Comparison of ENCODE assay signal across 13 cellular contexts in genomic region chr12:60269611-60270269, GRCh38.
DNase-seq lines count a peak whose midpoint lies in the region; ATAC-seq and TF ChIP-seq lines count a peak whose summit lies in the region.
"Had no signal": no experiment of that assay in that cellular context is flagged by ENCODE, and none has a peak within 500 bp of the region (broad histone marks: within the 10 kb centered on the region; RNA-seq: fewer than 3 reads in every experiment).

No MANE protein-coding gene starts in this region.

- DNase-seq in Right ventricle myocardium superior = peak; percentile 14
- DNase-seq in left cardiac atrium = no peak
- DNase-seq in spleen = peak; percentile 68
- DNase-seq in aorta = peak in 1 of 2 donors; percentile 68
- DNase-seq in NCI-H345 treated with DMSO at 0.1 percent for 48 hours (lab: John Stamatoyannopoulos, UW; ENCODE audit: unreplicated experiment) = no peak
- no peak for DNase-seq in body of pancreas
- DNase-seq: 8988T; AML-193; CD4-positive, CD25-positive, alpha-beta regulatory T cell; H9 had no signal

- no peak for TF ChIP-seq EP300 in gastroesophageal sphincter (IDR thresholded peaks at IDR 0.05)

- ATAC-seq in Right ventricle myocardium superior (ENCODE audit: poor library complexity) (no peak), left cardiac atrium (no peak), gastroesophageal sphincter (peak; percentile 10), aorta (ENCODE audit: low FRiP score) (peak; percentile 46), body of pancreas (no peak)
- ATAC-seq: GM23338 had no signal

- H3K27ac ChIP-seq in gastroesophageal sphincter = no peak overlapping the region
- H3K27ac ChIP-seq in spleen = no peak overlapping the region
- no peak overlapping the region for H3K27ac ChIP-seq in aorta (ENCODE audit: low read depth in 1 of 2, low read length in 2 of 2)
- no peak overlapping the region for H3K27ac ChIP-seq in body of pancreas
- H3K27ac ChIP-seq: BLaER1 had no signal

- intact Hi-C loops in Right ventricle myocardium superior (cut with DNase I) = no loop called here
- intact Hi-C loops in left cardiac atrium (cut with DNase I) = no loop called here
- intact Hi-C loops in spleen (cut with DNase I; ENCODE audit: low total_unique reads) = no loop called here
- intact Hi-C loops in aorta (cut with DNase I) = no loop called here
- intact Hi-C loops in body of pancreas (cut with DNase I) = no loop called here

- H3K27me3 ChIP-seq in gastroesophageal sphincter = no peaks in the 10 kb centered on the region
- H3K27me3 ChIP-seq in spleen (replicated peaks in 1 of 7) = no peaks in the 10 kb centered on the region
- no peaks in the 10 kb centered on the region for H3K27me3 ChIP-seq in aorta (ENCODE audit: control insufficient read depth in 1 of 2, insufficient read depth in 2 of 2, low read length in 1 of 2)
- no peaks in the 10 kb centered on the region for H3K27me3 ChIP-seq in body of pancreas
- H3K27me3 ChIP-seq: BLaER1 had no signal

- TF ChIP-seq CTCF in gastroesophageal sphincter (IDR thresholded peaks at IDR 0.05) = no peak
- no peak for TF ChIP-seq CTCF in spleen (IDR thresholded peaks at IDR 0.05 in 8 of 11, conservative IDR thresholded peaks at IDR 0.05 in 3 of 11)
- no peak for TF ChIP-seq CTCF in body of pancreas (IDR thresholded peaks at IDR 0.05)

- H3K4me1 ChIP-seq in gastroesophageal sphincter (no peaks in the 10 kb centered on the region), spleen (no peaks in the 10 kb centered on the region), aorta (ENCODE audit: control insufficient read depth in 1 of 2, insufficient read depth in 2 of 2, low read length in 2 of 2) (no peaks in the 10 kb centered on the region), body of pancreas (no peaks in the 10 kb centered on the region)
- H3K4me1 ChIP-seq: BLaER1 had no signal

- H3K4me3 ChIP-seq in gastroesophageal sphincter (no peak overlapping the region), spleen (no peak overlapping the region), aorta (ENCODE audit: low read length in 2 of 2) (no peak overlapping the region), body of pancreas (no peak overlapping the region)
- H3K4me3 ChIP-seq: BLaER1, GM23338 had no signal

- WGBS in gastroesophageal sphincter (ENCODE audit: low coverage in 1 of 2), 2 donors = 89 to 93% methylated on average over 3 to 6 of the region's 66 CpGs
- WGBS in spleen, 5 donors = 94 to 98% (median 96%) methylated on average over 31 to 66 of the region's 66 CpGs
- WGBS in aorta, 2 donors = 96 to 97% methylated on average over 57 to 66 of the region's 66 CpGs
- WGBS in body of pancreas, 2 donors = 97% methylated on average over 30 to 64 of the region's 66 CpGs

- H3K36me3 ChIP-seq in gastroesophageal sphincter = no peaks in the 10 kb centered on the region
- no peaks in the 10 kb centered on the region for H3K36me3 ChIP-seq in spleen
- no peaks in the 10 kb centered on the region for H3K36me3 ChIP-seq in aorta (ENCODE audit: control insufficient read depth in 1 of 2, insufficient read depth in 2 of 2, low read length in 1 of 2)
- H3K36me3 ChIP-seq in body of pancreas (replicated peaks in 1 of 2; ENCODE audit: insufficient read depth in 1 of 2, low read depth in 2 of 2) = no peaks in the 10 kb centered on the region
- H3K36me3 ChIP-seq: BLaER1 had no signal

- H3K9me3 ChIP-seq in gastroesophageal sphincter = no peaks in the 10 kb centered on the region
- H3K9me3 ChIP-seq in spleen = peaks cover 0 to 26% (median 16%) of the 10 kb centered on the region in 8 donors
- H3K9me3 ChIP-seq in aorta (ENCODE audit: control insufficient read depth, low read length) = no peaks in the 10 kb centered on the region
- no peaks in the 10 kb centered on the region for H3K9me3 ChIP-seq in body of pancreas

- no peak for TF ChIP-seq POLR2A in gastroesophageal sphincter (IDR thresholded peaks at IDR 0.05)
- TF ChIP-seq POLR2A in spleen (IDR thresholded peaks at IDR 0.05) = no peak
- no peak for TF ChIP-seq POLR2A in body of pancreas (IDR thresholded peaks at IDR 0.05)

Comparison
In these comparisons a context has a peak if more than half of its experiments do, and no peak if none do; other contexts are left out.
1. DNase-seq: peak in Right ventricle myocardium superior (single experiment) and spleen (single experiment); none in left cardiac atrium (single experiment), NCI-H345 treated with DMSO at 0.1 percent for 48 hours (single experiment) and body of pancreas (0 of 4).
2. ATAC-seq: peak in gastroesophageal sphincter (single experiment) and aorta (single experiment); none in Right ventricle myocardium superior (single experiment), left cardiac atrium (0 of 2) and body of pancreas (single experiment).